In genomic region chr6:35907750-35908149, GRCh38 we compare ENCODE assay signal across 19 cellular contexts. TPM values are rescaled to one million over a fixed set of nuclear protein-coding genes. Genes with fewer than 3 reads are reported as not detected.
DNase-seq lines count a peak whose midpoint lies in the region; ATAC-seq and TF ChIP-seq lines count a peak whose summit lies in the region.
"Had no signal": no experiment of that assay in that cellular context is flagged by ENCODE, and none has a peak within 500 bp of the region (broad histone marks: within the 10 kb centered on the region; RNA-seq: fewer than 3 reads in every experiment).

No MANE protein-coding gene starts in this region.

- H3K4me3 Mint-ChIP-seq in activated naive CD8-positive, alpha-beta T cell treated with anti-CD3 and anti-CD28 coated beads, Interleukin-2, amount 10 ng/mL, durations not matched to agents 7 days and 5 days, result no peak overlapping the region
- no peak overlapping the region for H3K4me3 Mint-ChIP-seq in activated naive CD8-positive, alpha-beta T cell treated with anti-CD3 and anti-CD28 coated beads for 36 hours
- H3K4me3 Mint-ChIP-seq in WTC11 (no peak overlapping the region), progenitor cell of endocrine pancreas (ENCODE audit: low read depth) (no peak overlapping the region)
- H3K4me3 Mint-ChIP-seq: HFFc6, T-cell had no signal

- peaks cover 66% of the 10 kb centered on the region for H3K36me3 Mint-ChIP-seq in activated naive CD8-positive, alpha-beta T cell treated with anti-CD3 and anti-CD28 coated beads, Interleukin-2, amount 10 ng/mL, durations not matched to agents 7 days and 5 days
- peaks cover 69% of the 10 kb centered on the region for H3K36me3 Mint-ChIP-seq in activated naive CD8-positive, alpha-beta T cell treated with anti-CD3 and anti-CD28 coated beads for 36 hours
- H3K36me3 Mint-ChIP-seq in WTC11 (peaks cover 54% of the 10 kb centered on the region), progenitor cell of endocrine pancreas (ENCODE audit: insufficient read depth) (peaks cover 51% of the 10 kb centered on the region)

- TF ChIP-seq CTCF in WTC11 (IDR thresholded peaks at IDR 0.05) (no peak), progenitor cell of endocrine pancreas (IDR thresholded peaks at IDR 0.05; ENCODE audit: unreplicated experiment) (no peak)

- peaks cover 27% of the 10 kb centered on the region for H3K9me3 Mint-ChIP-seq in activated naive CD8-positive, alpha-beta T cell treated with anti-CD3 and anti-CD28 coated beads, Interleukin-2, amount 10 ng/mL, durations not matched to agents 7 days and 5 days
- H3K9me3 Mint-ChIP-seq in activated naive CD8-positive, alpha-beta T cell treated with anti-CD3 and anti-CD28 coated beads for 36 hours, result peaks cover 12% of the 10 kb centered on the region
- H3K9me3 Mint-ChIP-seq in WTC11 (peaks cover 40% of the 10 kb centered on the region), progenitor cell of endocrine pancreas (ENCODE audit: low read depth) (peaks cover 25% of the 10 kb centered on the region)

- H3K27me3 Mint-ChIP-seq in activated naive CD8-positive, alpha-beta T cell treated with anti-CD3 and anti-CD28 coated beads, Interleukin-2, amount 10 ng/mL, durations not matched to agents 7 days and 5 days, result no peaks in the 10 kb centered on the region
- no peaks in the 10 kb centered on the region for H3K27me3 Mint-ChIP-seq in activated naive CD8-positive, alpha-beta T cell treated with anti-CD3 and anti-CD28 coated beads for 36 hours
- H3K27me3 Mint-ChIP-seq in WTC11 (ENCODE audit: low read depth), result no peaks in the 10 kb centered on the region; the same call in 1 of the 2 replicates
- no peaks in the 10 kb centered on the region for H3K27me3 Mint-ChIP-seq in progenitor cell of endocrine pancreas
- H3K27me3 Mint-ChIP-seq: T-cell had no signal

- H3K4me1 Mint-ChIP-seq in activated naive CD8-positive, alpha-beta T cell treated with anti-CD3 and anti-CD28 coated beads, Interleukin-2, amount 10 ng/mL, durations not matched to agents 7 days and 5 days, result peaks cover 7% of the 10 kb centered on the region
- peaks cover 13% of the 10 kb centered on the region for H3K4me1 Mint-ChIP-seq in activated naive CD8-positive, alpha-beta T cell treated with anti-CD3 and anti-CD28 coated beads for 36 hours
- H3K4me1 Mint-ChIP-seq in WTC11, result no peaks in the 10 kb centered on the region
- H3K4me1 Mint-ChIP-seq in progenitor cell of endocrine pancreas (ENCODE audit: low read depth), result no peaks in the 10 kb centered on the region

- H3K27ac Mint-ChIP-seq in activated naive CD8-positive, alpha-beta T cell treated with anti-CD3 and anti-CD28 coated beads, Interleukin-2, amount 10 ng/mL, durations not matched to agents 7 days and 5 days, result peak overlapping the region; percentile 60
- H3K27ac Mint-ChIP-seq in activated naive CD8-positive, alpha-beta T cell treated with anti-CD3 and anti-CD28 coated beads for 36 hours, result no peak overlapping the region
- peak overlapping the region; percentile 53 for H3K27ac Mint-ChIP-seq in WTC11
- peak overlapping the region; percentile 23 for H3K27ac Mint-ChIP-seq in progenitor cell of endocrine pancreas
- H3K27ac Mint-ChIP-seq: HFFc6, T-cell had no signal

- in situ Hi-C loops in KBM-7 (cut with MboI; ENCODE audit: low pct_unique_long_range_greater_than_20kb, low sequenced_read_pairs), result no loop called here

- no peak for DNase-seq in activated naive CD8-positive, alpha-beta T cell treated with anti-CD3 and anti-CD28 coated beads, Interleukin-2, amount 10 ng/mL, durations not matched to agents 7 days and 5 days
- DNase-seq in activated naive CD8-positive, alpha-beta T cell treated with anti-CD3 and anti-CD28 coated beads for 36 hours, result no peak
- DNase-seq in KBM-7 (peak; percentile 60), WTC11 (ENCODE audit: low spot score) (no peak), progenitor cell of endocrine pancreas (ENCODE audit: low spot score, unreplicated experiment) (no peak), NCI-H2107 (lab: John Stamatoyannopoulos, UW) (no peak)
- DNase-seq: DMS53, GDM1, H7, HFFc6, NCI-H1092 treated with DMSO at 0.1 percent for 48 hours, NCI-H146, NCI-H2029, NCI-H345, NCI-H524, NCI-H774, SJCRH30, T-cell had no signal

- no peak for ATAC-seq in activated naive CD8-positive, alpha-beta T cell treated with anti-CD3 and anti-CD28 coated beads, Interleukin-2, amount 10 ng/mL, durations not matched to agents 7 days and 5 days (ENCODE audit: low read depth)
- ATAC-seq in WTC11, result no peak
- no peak for ATAC-seq in GM18873 (IDR thresholded peaks at IDR 0.05; ENCODE audit: low FRiP score, unreplicated experiment)
- ATAC-seq: T-cell had no signal

- CTCF ChIA-PET in WTC11 (lab: Charles Lee), result no interaction called here

- POLR2A ChIA-PET in activated naive CD8-positive, alpha-beta T cell treated with anti-CD3 and anti-CD28 coated beads, Interleukin-2, amount 10 ng/mL, durations not matched to agents 7 days and 5 days (lab: Charles Lee), result no interaction called here
- POLR2A ChIA-PET in WTC11 (lab: Charles Lee), result no interaction called here

TF ChIP-seq in WTC11, 78 proteins besides CTCF, POLR2A, EP300 and RAD21:
- TF ChIP-seq CREB1 (CRISPR knock-in tag; IDR thresholded peaks at IDR 0.05), result no peak
- no peak for TF ChIP-seq ESRRA (CRISPR knock-in tag; IDR thresholded peaks at IDR 0.05; ENCODE audit: borderline replicate concordance)
- no peak for TF ChIP-seq USF1 (CRISPR knock-in tag; IDR thresholded peaks at IDR 0.05)
- no peak for TF ChIP-seq ETV6 (CRISPR knock-in tag; IDR thresholded peaks at IDR 0.05)
- no peak for TF ChIP-seq E2F4 (CRISPR knock-in tag; IDR thresholded peaks at IDR 0.05; ENCODE audit: borderline replicate concordance, low read depth)
- TF ChIP-seq JUN (CRISPR knock-in tag; IDR thresholded peaks at IDR 0.05), result no peak
TF ChIP-seq in WTC11: peak in this region for 0.

RNA-seq across cellular contexts. Expression of gene SRPK1, which starts 13.1 kb away (rescaled TPM):
- total RNA-seq in activated naive CD8-positive, alpha-beta T cell treated with anti-CD3 and anti-CD28 coated beads, Interleukin-2, amount 10 ng/mL, durations not matched to agents 7 days and 5 days, result 10 to 100 TPM; 69.1 to 73.6 TPM
- 100 to 1,000 TPM; 131 to 136 TPM for total RNA-seq in activated naive CD8-positive, alpha-beta T cell treated with anti-CD3 and anti-CD28 coated beads for 36 hours
- 94.9 to 102 TPM (median 100.0 TPM) in 3 replicates for total RNA-seq in WTC11 (2021)
- 74.3 and 96.2 TPM in 2 replicates for total RNA-seq in progenitor cell of endocrine pancreas
